In the genomic region with DNA sequence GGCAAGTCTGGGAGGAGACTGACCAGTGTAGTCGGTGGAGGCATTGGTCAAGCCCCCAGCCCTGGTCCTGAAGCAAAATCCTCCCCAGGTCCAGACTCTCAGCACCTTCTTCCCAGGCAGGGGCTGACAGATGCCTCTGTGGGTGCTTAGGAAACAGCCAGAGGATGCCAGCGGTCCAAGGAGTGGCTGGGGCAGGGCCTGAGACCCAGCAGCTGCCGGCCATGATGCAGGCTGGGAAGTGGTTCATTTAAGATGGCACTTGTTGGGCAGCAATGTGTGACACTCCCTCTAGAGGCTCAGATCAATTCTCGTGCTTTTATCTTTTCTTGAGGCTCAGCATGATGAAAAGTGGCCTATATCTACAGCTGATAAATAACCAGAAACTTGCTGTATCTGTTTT, we compare ENCODE assay signal across 28 cellular contexts.
DNase-seq lines count a peak whose midpoint lies in the region; ATAC-seq, FAIRE-seq and TF ChIP-seq lines count a peak whose summit lies in the region.
"Had no signal": no experiment of that assay in that cellular context is flagged by ENCODE, and none has a peak within 500 bp of the region (broad histone marks: within the 10 kb centered on the region; RNA-seq: fewer than 3 reads in every experiment).

No MANE protein-coding gene starts in this region.

- no peak overlapping the region for H2AK5ac ChIP-seq in H1 (ENCODE audit: low read depth, low read length)

- TF ChIP-seq CTCF in HCT116 (IDR thresholded peaks at IDR 0.05 in 2 of 3, conservative IDR thresholded peaks at IDR 0.05 in 1 of 3; ENCODE audit: borderline replicate concordance in 1 of 3, insufficient read depth in 1 of 3, low read depth in 2 of 3, low read length in 2 of 3) = 0 out of 6 replicates have a peak, but pooled peaks of 2 of the 3 experiments have one; percentile 9 to 12
- no peak for TF ChIP-seq CTCF in H1 (IDR thresholded peaks at IDR 0.05; ENCODE audit: control extremely low read depth in 1 of 3, insufficient read depth in 1 of 3, low read depth in 1 of 3, low read length in 3 of 3)
- TF ChIP-seq CTCF in osteoblast (IDR thresholded peaks at IDR 0.05; ENCODE audit: extremely low read depth, low read depth, low read length) = no peak
- no peak for TF ChIP-seq CTCF in upper lobe of right lung (IDR thresholded peaks at IDR 0.05)
- TF ChIP-seq CTCF in stomach (IDR thresholded peaks at IDR 0.05) = no peak

- no peak overlapping the region for H2BK15ac ChIP-seq in H1 (ENCODE audit: low read length)

- no peak overlapping the region for H3K56ac ChIP-seq in H1 (replicated peaks; ENCODE audit: insufficient read length, low read depth, low read length)

- no peaks in the 10 kb centered on the region for H3K36me3 ChIP-seq in HCT116 (ENCODE audit: control insufficient read depth in 1 of 2, insufficient read depth in 2 of 2, low read length in 2 of 2)
- no peaks in the 10 kb centered on the region for H3K36me3 ChIP-seq in H1 (ENCODE audit: control insufficient read depth in 2 of 4, insufficient read depth in 4 of 4, low read length in 3 of 4)
- no peaks in the 10 kb centered on the region for H3K36me3 ChIP-seq in osteoblast (ENCODE audit: insufficient read depth, low read length)
- H3K36me3 ChIP-seq in upper lobe of right lung = no peaks in the 10 kb centered on the region
- H3K36me3 ChIP-seq in stomach = no peaks in the 10 kb centered on the region
- H3K36me3 ChIP-seq: BLaER1 treated with 17β-estradiol and CSF1 and Interleukin-3, amounts not matched to agents 10 nM and 100 nM; SJSA1 had no signal

- POLR2A ChIA-PET in HCT116 (lab: Charles Lee) (no interaction called here), H1 (lab: Charles Lee; ENCODE audit: partially characterized antibody) (no interaction called here)

- DNase-seq in HCT116 (ENCODE audit: low read depth, low spot score) = no peak
- no peak for DNase-seq in H1 (ENCODE audit: low read depth in 1 of 2, low spot score in 2 of 2)
- DNase-seq in osteoblast (ENCODE audit: insufficient read length, low spot score, missing footprints) = peak; percentile 66
- DNase-seq in upper lobe of right lung = peak; percentile 28
- no peak for DNase-seq in occipital lobe (lab: John Stamatoyannopoulos, UW)
- DNase-seq in SK-N-DZ (ENCODE audit: low spot score) = no peak
- DNase-seq in stomach = no peak
- DNase-seq: AML-193; CD4-positive, alpha-beta memory T cell; COR-L47; HCEC 1CT; Kasumi-1; NCI-H1092 treated with DMSO at 0.1 percent for 48 hours; NCI-H1436; NCI-H187; NCI-H2081 treated with DMSO at 0.1 percent for 48 hours; NCI-H2171; NCI-H226; NCI-H510A; NCI-H69; Right ventricle myocardium superior; RPMI8226 had no signal

- H3K14ac ChIP-seq in H1 (ENCODE audit: insufficient read length) = no peak overlapping the region

- H3K4me3 ChIP-seq in HCT116 (replicated peaks in 1 of 2; ENCODE audit: low read depth in 1 of 2, low read length in 2 of 2) (no peak overlapping the region), H1 (ENCODE audit: extremely low read depth in 1 of 4, insufficient read depth in 2 of 4, low read depth in 3 of 4, low read length in 4 of 4) (no peak overlapping the region), osteoblast (ENCODE audit: insufficient read depth, low read length) (no peak overlapping the region), upper lobe of right lung (no peak overlapping the region), stomach (no peak overlapping the region)
- H3K4me3 ChIP-seq: A549; BLaER1 treated with 17β-estradiol and CSF1 and Interleukin-3, amounts not matched to agents 10 nM and 100 nM; GM23338; SJSA1 had no signal

- no peak overlapping the region for H4K91ac ChIP-seq in H1 (replicated peaks; ENCODE audit: insufficient read length, low read length)

- H3K9ac ChIP-seq in HCT116 (ENCODE audit: low read length) (no peak overlapping the region), H1 (replicated peaks in 1 of 4; ENCODE audit: extremely low read depth in 1 of 4, low read depth in 3 of 4, low read length in 3 of 4) (no peak overlapping the region)
- H3K9ac ChIP-seq: BLaER1 treated with 17β-estradiol and CSF1 and Interleukin-3, amounts not matched to agents 10 nM and 100 nM had no signal

- no peak overlapping the region for H3K4ac ChIP-seq in H1 (replicated peaks; ENCODE audit: insufficient read length, low read depth, low read length)

- H3K79me2 ChIP-seq in HCT116 (ENCODE audit: insufficient read depth, low read length) (no peaks in the 10 kb centered on the region), H1 (ENCODE audit: control insufficient read depth in 1 of 2, insufficient read depth in 2 of 2, low read length in 2 of 2) (no peaks in the 10 kb centered on the region), osteoblast (ENCODE audit: insufficient read depth, low read length) (no peaks in the 10 kb centered on the region)

- H3K23me2 ChIP-seq in H1 (ENCODE audit: low read depth, low read length) = peaks cover 8% of the 10 kb centered on the region; the same call in 1 of the 2 replicates

- H2BK12ac ChIP-seq in H1 (ENCODE audit: low read depth, low read length) = peak overlapping the region; percentile 60; the same call in 1 of the 2 replicates

- no peaks in the 10 kb centered on the region for H3K4me1 ChIP-seq in HCT116 (ENCODE audit: control insufficient read depth in 1 of 2, insufficient read depth in 2 of 2, low read length in 2 of 2)
- H3K4me1 ChIP-seq in H1 (replicated peaks in 1 of 4; ENCODE audit: control insufficient read depth in 3 of 4, insufficient read depth in 4 of 4, low read length in 3 of 4) = peaks cover 0 to 11% (median 5%) of the 10 kb centered on the region in 4 experiments; a peak in 3 of 7 replicates
- no peaks in the 10 kb centered on the region for H3K4me1 ChIP-seq in osteoblast (ENCODE audit: insufficient read depth, low read length)
- no peaks in the 10 kb centered on the region for H3K4me1 ChIP-seq in upper lobe of right lung
- no peaks in the 10 kb centered on the region for H3K4me1 ChIP-seq in stomach
- H3K4me1 ChIP-seq: A549, SJSA1 had no signal

- H3K18ac ChIP-seq in H1 (ENCODE audit: extremely low read depth, low read length) = no peak overlapping the region

- TF ChIP-seq EP300 in H1 (IDR thresholded peaks at IDR 0.05; ENCODE audit: borderline replicate concordance in 1 of 2, low read depth in 2 of 2, low read length in 2 of 2) (no peak), stomach (IDR thresholded peaks at IDR 0.05) (no peak)

- no peak overlapping the region for H3K27ac ChIP-seq in HCT116 (ENCODE audit: low read depth, low read length)
- no peak overlapping the region for H3K27ac ChIP-seq in H1 (ENCODE audit: low read depth, low read length)
- H3K27ac ChIP-seq in osteoblast (ENCODE audit: low read depth, low read length) = no peak overlapping the region
- no peak overlapping the region for H3K27ac ChIP-seq in upper lobe of right lung
- H3K27ac ChIP-seq in stomach = no peak overlapping the region
- H3K27ac ChIP-seq: A549; BLaER1 treated with 17β-estradiol and CSF1 and Interleukin-3, amounts not matched to agents 10 nM and 100 nM; HL-60; SJSA1 had no signal

- no peak for FAIRE-seq in H1 (lab: Jason Lieb, UNC)
- FAIRE-seq: A549, G401.6 had no signal

- no peak for TF ChIP-seq RAD21 in HCT116 (IDR thresholded peaks at IDR 0.05; ENCODE audit: low read depth)
- no peak for TF ChIP-seq RAD21 in H1 (IDR thresholded peaks at IDR 0.05 in 1 of 2, conservative IDR thresholded peaks at IDR 0.05 in 1 of 2; ENCODE audit: low read depth in 2 of 2, low read length in 2 of 2)

- H3K9me2 ChIP-seq in HCT116 (ENCODE audit: insufficient read depth) = no peaks in the 10 kb centered on the region

- H3K4me2 ChIP-seq in HCT116 (ENCODE audit: low read length) (no peak overlapping the region), H1 (ENCODE audit: insufficient read depth in 1 of 2, low read depth in 2 of 2, low read length in 2 of 2) (no peak overlapping the region), osteoblast (ENCODE audit: insufficient read depth, low read length) (no peak overlapping the region)
- H3K4me2 ChIP-seq: A549; BLaER1 treated with 17β-estradiol and CSF1 and Interleukin-3, amounts not matched to agents 10 nM and 100 nM; GM23338 had no signal

- no peak overlapping the region for H2BK20ac ChIP-seq in H1 (ENCODE audit: low read length)

- H3K27me3 ChIP-seq in HCT116 (ENCODE audit: insufficient read depth, low read length) (0 out of 2 replicates have a peak, but pooled peaks cover 4% of the 10 kb centered on the region), H1 (replicated peaks in 1 of 4; ENCODE audit: control insufficient read depth in 3 of 4, extremely low read depth in 1 of 4, insufficient read depth in 3 of 4, low read length in 3 of 4) (no peaks in the 10 kb centered on the region), osteoblast (ENCODE audit: insufficient read depth, low read length) (no peaks in the 10 kb centered on the region), upper lobe of right lung (no peaks in the 10 kb centered on the region), stomach (peaks cover 0 to 26% (median 4%) of the 10 kb centered on the region in 3 donors)
- H3K27me3 ChIP-seq: BLaER1 treated with 17β-estradiol and CSF1 and Interleukin-3, amounts not matched to agents 10 nM and 100 nM; SJSA1 had no signal

- H4K5ac ChIP-seq in H1 (ENCODE audit: insufficient read length, low read depth, low read length) = no peak overlapping the region

- H3K9me3 ChIP-seq in HCT116 (ENCODE audit: control insufficient read depth in 1 of 2, insufficient read depth in 1 of 2, low read depth in 1 of 2, low read length in 2 of 2) = no peaks in the 10 kb centered on the region
- peaks cover 8 to 13% of the 10 kb centered on the region in 2 experiments; a peak in 2 of 4 replicates for H3K9me3 ChIP-seq in H1 (ENCODE audit: insufficient read depth in 2 of 2, low read depth in 1 of 2, low read length in 1 of 2)
- H3K9me3 ChIP-seq in osteoblast (ENCODE audit: low read depth, low read length) = no peaks in the 10 kb centered on the region
- H3K9me3 ChIP-seq in upper lobe of right lung = no peaks in the 10 kb centered on the region
- peaks cover 0 to 5% (median 0%) of the 10 kb centered on the region in 4 donors for H3K9me3 ChIP-seq in stomach
- H3K9me3 ChIP-seq: A549, SJSA1 had no signal

- BruUV-seq in HCT116 (replicated peaks; lab: Mats Ljungman, UMichigan) = no TSS peak

- H4K20me1 ChIP-seq in HCT116 (ENCODE audit: insufficient read depth) = no peaks in the 10 kb centered on the region
- peaks cover 0 to 4% of the 10 kb centered on the region in 2 experiments for H4K20me1 ChIP-seq in H1 (replicated peaks in 1 of 2; ENCODE audit: control insufficient read depth in 1 of 2, insufficient read depth in 2 of 2, low read length in 2 of 2)
- H4K20me1 ChIP-seq in osteoblast (ENCODE audit: insufficient read depth, low read length) = no peaks in the 10 kb centered on the region
- H4K20me1 ChIP-seq: BLaER1 treated with 17β-estradiol and CSF1 and Interleukin-3, amounts not matched to agents 10 nM and 100 nM had no signal

- CTCF ChIA-PET in HCT116 (lab: Charles Lee) (no interaction called here), H1 (lab: Charles Lee; ENCODE audit: partially characterized antibody) (interaction anchor here (0.6 kb wide), 1 partner anchor 59 kb away, joined by 4 read pairs; no protein-coding TSS in a partner anchor)

- no peak for TF ChIP-seq POLR2A in HCT116 (IDR thresholded peaks at IDR 0.05; ENCODE audit: borderline replicate concordance, extremely low read depth, insufficient read depth, insufficient read length)
- no peak for TF ChIP-seq POLR2A in H1 (IDR thresholded peaks at IDR 0.05; ENCODE audit: control extremely low read depth in 1 of 2, low read depth in 2 of 2, low read length in 2 of 2)
- no peak for TF ChIP-seq POLR2A in stomach (IDR thresholded peaks at IDR 0.05)

- H3K79me1 ChIP-seq in H1 (ENCODE audit: low read depth, low read length) = no peaks in the 10 kb centered on the region; the same call in 1 of the 2 replicates

- RAD21 ChIA-PET in HCT116 (lab: Charles Lee; ENCODE audit: low non-redundant PET in 1 of 2, low total read pairs in 2 of 2, uncharacterized antibody in 2 of 2, unreplicated experiment in 2 of 2) = no interaction called here

- H3K23ac ChIP-seq in H1 (ENCODE audit: insufficient read length) = no peak overlapping the region

- intact Hi-C loops in HCT116 (cut with micrococcal nuclease) (no loop called here), upper lobe of right lung (cut with DNase I) (no loop called here), stomach (cut with DNase I; ENCODE audit: low total_unique reads) (no loop called here)

- H2BK120ac ChIP-seq in H1 (replicated peaks; ENCODE audit: low read depth, low read length) = no peak overlapping the region

- H2AFZ ChIP-seq in HCT116 (ENCODE audit: low read depth, low read length, poor library complexity, severe bottlenecking) (no peak overlapping the region), H1 (ENCODE audit: low read length) (no peak overlapping the region), osteoblast (ENCODE audit: low read length) (no peak overlapping the region)
- H2AFZ ChIP-seq: GM23338 had no signal

- ATAC-seq in HCT116 (peak; percentile 47; the same call in 1 of the 2 replicates), upper lobe of right lung (no peak)
- ATAC-seq: A549, GM23338 had no signal

- 86% methylated on average over 4 of the region's 4 CpGs; no CpG with 5 or more reads in 1 of the 2 experiments for WGBS in H1 (ENCODE audit: extremely low coverage in 1 of 2, insufficient coverage in 1 of 2, insufficient read length in 1 of 2, insufficient replicate concordance in 2 of 2, low coverage in 1 of 2, low lambda C conversion rate in 2 of 2, missing lambda C conversion rate in 1 of 2), 2 experiments
- WGBS in stomach, 5 donors = 61 to 73% (median 68%) methylated on average over 4 of the region's 4 CpGs

- no peak overlapping the region for H2BK5ac ChIP-seq in H1 (ENCODE audit: low read depth, low read length)

- H4K8ac ChIP-seq in H1 (ENCODE audit: extremely low read depth, insufficient read depth, low read length) = no peak overlapping the region; the same call in 1 of the 2 replicates

Comparison
In these comparisons a context has a peak if more than half of its experiments do, and no peak if none do; other contexts are left out.
1. DNase-seq: peak in osteoblast (single experiment) and upper lobe of right lung (single experiment); none in HCT116 (single experiment), H1 (0 of 2), occipital lobe (single experiment), SK-N-DZ (single experiment) and stomach (single experiment).
2. CTCF ChIP-seq: peak in HCT116 (2 of 3); none in H1 (0 of 3), osteoblast (single experiment), upper lobe of right lung (single experiment) and stomach (0 of 7).
3. Of the 16 proteins assayed by ChIP-seq in both H1 and HCT116: peak only in H1: none; only in HCT116: CTCF; in both: none; in neither: 15.